9 cellular contexts compared by ENCODE assay signal in the genomic region with DNA sequence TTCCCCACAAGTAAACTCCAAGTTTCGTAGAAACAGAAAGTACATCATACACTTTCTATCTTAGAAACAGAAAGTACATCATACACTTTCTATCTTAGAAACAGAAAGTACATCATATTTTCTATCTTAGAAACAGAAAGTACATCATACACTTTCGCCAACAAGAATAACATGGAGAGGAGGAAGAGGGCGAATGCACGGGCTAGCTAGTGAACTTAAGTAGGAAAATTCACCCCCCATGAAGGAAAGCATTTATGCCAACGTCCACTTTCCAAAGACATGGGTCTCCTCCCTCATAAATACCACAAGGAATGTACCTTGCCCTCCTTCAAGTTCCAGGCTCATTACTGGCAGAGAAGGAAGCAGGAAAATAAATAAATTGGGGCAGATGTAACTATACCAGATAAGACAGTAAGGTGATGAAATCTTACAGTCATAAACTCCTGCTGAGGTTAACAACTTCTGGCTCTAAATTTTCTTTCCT.
DNase-seq lines count a peak whose midpoint lies in the region; ATAC-seq and TF ChIP-seq lines count a peak whose summit lies in the region.
"Had no signal": no experiment of that assay in that cellular context is flagged by ENCODE, and none has a peak within 500 bp of the region (broad histone marks: within the 10 kb centered on the region; RNA-seq: fewer than 3 reads in every experiment).

No MANE protein-coding gene starts in this region.

- peak overlapping the region; percentile 8 to 67 (median 57) for H3K4me3 Mint-ChIP-seq in CD8-positive, alpha-beta memory T cell
- H3K4me3 Mint-ChIP-seq in WTC11 = no peak overlapping the region

- H3K27ac ChIP-seq in CD8-positive, alpha-beta memory T cell (ENCODE audit: low read depth, low read length) = no peak overlapping the region
- H3K27ac ChIP-seq in dorsolateral prefrontal cortex = peak overlapping the region in 9 of 59 donors; percentile 19 to 37 (median 31)
- H3K27ac ChIP-seq: cardiac muscle cell had no signal

- H3K4me1 ChIP-seq in CD8-positive, alpha-beta memory T cell (ENCODE audit: insufficient read depth, low read length) = no peaks in the 10 kb centered on the region

- intact Hi-C loops in dorsolateral prefrontal cortex (cut with DNase I) = no loop called here

- peak; percentile 93 for ATAC-seq in GM19438 (IDR thresholded peaks at IDR 0.05; ENCODE audit: low read depth, unreplicated experiment)
- peak; percentile 99 for ATAC-seq in HG03378 (IDR thresholded peaks at IDR 0.05; ENCODE audit: unreplicated experiment)
- ATAC-seq in WTC11 = no peak

- DNase-seq in CD8-positive, alpha-beta memory T cell = no peak
- DNase-seq in choroid plexus epithelial cell (ENCODE audit: low read depth) = peak; percentile 69
- no peak for DNase-seq in SK-N-DZ (ENCODE audit: low spot score)
- no peak for DNase-seq in NCI-H1694 (lab: John Stamatoyannopoulos, UW)
- DNase-seq in dorsolateral prefrontal cortex = no peak
- DNase-seq in WTC11 (ENCODE audit: low spot score) = no peak

- peaks cover 0 to 14% (median 0%) of the 10 kb centered on the region in 3 donors for H3K36me3 Mint-ChIP-seq in CD8-positive, alpha-beta memory T cell
- H3K36me3 Mint-ChIP-seq in WTC11 = no peaks in the 10 kb centered on the region

- POLR2A ChIA-PET in CD8-positive, alpha-beta memory T cell (lab: Charles Lee) = no interaction called here
- POLR2A ChIA-PET in WTC11 (lab: Charles Lee) = no interaction called here

- H3K4me3 ChIP-seq in CD8-positive, alpha-beta memory T cell (ENCODE audit: low read length) = peak overlapping the region; percentile 27
- peak overlapping the region; percentile 54 for H3K4me3 ChIP-seq in choroid plexus epithelial cell (ENCODE audit: low read depth, low read length)
- H3K4me3 ChIP-seq in dorsolateral prefrontal cortex = no peak overlapping the region
- H3K4me3 ChIP-seq: cardiac muscle cell had no signal

- peak overlapping the region in 7 of 8 donors; percentile 31 to 77 (median 52) for H3K27ac Mint-ChIP-seq in CD8-positive, alpha-beta memory T cell
- no peak overlapping the region for H3K27ac Mint-ChIP-seq in WTC11

- TF ChIP-seq CTCF in choroid plexus epithelial cell (conservative IDR thresholded peaks at IDR 0.05; ENCODE audit: low read depth, low read length) = no peak
- TF ChIP-seq CTCF in dorsolateral prefrontal cortex (IDR thresholded peaks at IDR 0.05 in 54 of 56, conservative IDR thresholded peaks at IDR 0.05 in 2 of 56; ENCODE audit: low read depth in 1 of 56, partially characterized antibody in 56 of 56) = no peak
- no peak for TF ChIP-seq CTCF in WTC11 (IDR thresholded peaks at IDR 0.05)

- peaks cover 0 to 7% (median 2%) of the 10 kb centered on the region in 5 donors for H3K9me3 Mint-ChIP-seq in CD8-positive, alpha-beta memory T cell
- H3K9me3 Mint-ChIP-seq in WTC11 = peaks cover 12% of the 10 kb centered on the region

- H3K27me3 ChIP-seq in CD8-positive, alpha-beta memory T cell (ENCODE audit: insufficient read depth, low read length, poor library complexity, severe bottlenecking) = no peaks in the 10 kb centered on the region
- no peaks in the 10 kb centered on the region for H3K27me3 ChIP-seq in dorsolateral prefrontal cortex
- H3K27me3 ChIP-seq: cardiac muscle cell had no signal

- H3K27me3 Mint-ChIP-seq in CD8-positive, alpha-beta memory T cell = peaks cover 0 to 4% of the 10 kb centered on the region in 2 donors
- H3K27me3 Mint-ChIP-seq in WTC11 (ENCODE audit: low read depth) = no peaks in the 10 kb centered on the region

- peaks cover 16 to 19% (median 17%) of the 10 kb centered on the region in 3 donors for H3K4me1 Mint-ChIP-seq in CD8-positive, alpha-beta memory T cell
- H3K4me1 Mint-ChIP-seq in WTC11 = peaks cover 32% of the 10 kb centered on the region

- H3K9me3 ChIP-seq in CD8-positive, alpha-beta memory T cell (ENCODE audit: low read length) = no peaks in the 10 kb centered on the region

- CTCF ChIA-PET in CD8-positive, alpha-beta memory T cell (lab: Charles Lee) = no interaction called here
- CTCF ChIA-PET in WTC11 (lab: Charles Lee) = no interaction called here

- H3K36me3 ChIP-seq in CD8-positive, alpha-beta memory T cell (ENCODE audit: insufficient read depth, low read length) = no peaks in the 10 kb centered on the region
- H3K36me3 ChIP-seq: cardiac muscle cell had no signal

TF ChIP-seq in WTC11, 78 proteins besides CTCF, POLR2A, EP300 and RAD21:
- TF ChIP-seq NR1H2 (CRISPR knock-in tag; IDR thresholded peaks at IDR 0.05) (no peak), NFYB (CRISPR knock-in tag; conservative IDR thresholded peaks at IDR 0.05; ENCODE audit: low read depth) (no peak), OVOL2 (CRISPR knock-in tag; IDR thresholded peaks at IDR 0.05; ENCODE audit: borderline replicate concordance) (no peak), FOXP1 (CRISPR knock-in tag; IDR thresholded peaks at IDR 0.05; ENCODE audit: borderline replicate concordance) (no peak)
- TF ChIP-seq, protein P1, sequence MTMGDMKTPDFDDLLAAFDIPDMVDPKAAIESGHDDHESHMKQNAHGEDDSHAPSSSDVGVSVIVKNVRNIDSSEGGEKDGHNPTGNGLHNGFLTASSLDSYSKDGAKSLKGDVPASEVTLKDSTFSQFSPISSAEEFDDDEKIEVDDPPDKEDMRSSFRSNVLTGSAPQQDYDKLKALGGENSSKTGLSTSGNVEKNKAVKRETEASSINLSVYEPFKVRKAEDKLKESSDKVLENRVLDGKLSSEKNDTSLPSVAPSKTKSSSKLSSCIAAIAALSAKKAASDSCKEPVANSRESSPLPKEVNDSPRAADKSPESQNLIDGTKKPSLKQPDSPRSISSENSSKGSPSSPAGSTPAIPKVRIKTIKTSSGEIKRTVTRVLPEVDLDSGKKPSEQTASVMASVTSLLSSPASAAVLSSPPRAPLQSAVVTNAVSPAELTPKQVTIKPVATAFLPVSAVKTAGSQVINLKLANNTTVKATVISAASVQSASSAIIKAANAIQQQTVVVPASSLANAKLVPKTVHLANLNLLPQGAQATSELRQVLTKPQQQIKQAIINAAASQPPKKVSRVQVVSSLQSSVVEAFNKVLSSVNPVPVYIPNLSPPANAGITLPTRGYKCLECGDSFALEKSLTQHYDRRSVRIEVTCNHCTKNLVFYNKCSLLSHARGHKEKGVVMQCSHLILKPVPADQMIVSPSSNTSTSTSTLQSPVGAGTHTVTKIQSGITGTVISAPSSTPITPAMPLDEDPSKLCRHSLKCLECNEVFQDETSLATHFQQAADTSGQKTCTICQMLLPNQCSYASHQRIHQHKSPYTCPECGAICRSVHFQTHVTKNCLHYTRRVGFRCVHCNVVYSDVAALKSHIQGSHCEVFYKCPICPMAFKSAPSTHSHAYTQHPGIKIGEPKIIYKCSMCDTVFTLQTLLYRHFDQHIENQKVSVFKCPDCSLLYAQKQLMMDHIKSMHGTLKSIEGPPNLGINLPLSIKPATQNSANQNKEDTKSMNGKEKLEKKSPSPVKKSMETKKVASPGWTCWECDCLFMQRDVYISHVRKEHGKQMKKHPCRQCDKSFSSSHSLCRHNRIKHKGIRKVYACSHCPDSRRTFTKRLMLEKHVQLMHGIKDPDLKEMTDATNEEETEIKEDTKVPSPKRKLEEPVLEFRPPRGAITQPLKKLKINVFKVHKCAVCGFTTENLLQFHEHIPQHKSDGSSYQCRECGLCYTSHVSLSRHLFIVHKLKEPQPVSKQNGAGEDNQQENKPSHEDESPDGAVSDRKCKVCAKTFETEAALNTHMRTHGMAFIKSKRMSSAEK (CRISPR knock-in tag; IDR thresholded peaks at IDR 0.05; ENCODE audit: borderline replicate concordance) = no peak
- TF ChIP-seq, protein P2, sequence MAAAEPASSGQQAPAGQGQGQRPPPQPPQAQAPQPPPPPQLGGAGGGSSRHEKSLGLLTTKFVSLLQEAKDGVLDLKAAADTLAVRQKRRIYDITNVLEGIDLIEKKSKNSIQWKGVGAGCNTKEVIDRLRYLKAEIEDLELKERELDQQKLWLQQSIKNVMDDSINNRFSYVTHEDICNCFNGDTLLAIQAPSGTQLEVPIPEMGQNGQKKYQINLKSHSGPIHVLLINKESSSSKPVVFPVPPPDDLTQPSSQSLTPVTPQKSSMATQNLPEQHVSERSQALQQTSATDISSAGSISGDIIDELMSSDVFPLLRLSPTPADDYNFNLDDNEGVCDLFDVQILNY (CRISPR knock-in tag; IDR thresholded peaks at IDR 0.05) = no peak
- TF ChIP-seq, protein P3, sequence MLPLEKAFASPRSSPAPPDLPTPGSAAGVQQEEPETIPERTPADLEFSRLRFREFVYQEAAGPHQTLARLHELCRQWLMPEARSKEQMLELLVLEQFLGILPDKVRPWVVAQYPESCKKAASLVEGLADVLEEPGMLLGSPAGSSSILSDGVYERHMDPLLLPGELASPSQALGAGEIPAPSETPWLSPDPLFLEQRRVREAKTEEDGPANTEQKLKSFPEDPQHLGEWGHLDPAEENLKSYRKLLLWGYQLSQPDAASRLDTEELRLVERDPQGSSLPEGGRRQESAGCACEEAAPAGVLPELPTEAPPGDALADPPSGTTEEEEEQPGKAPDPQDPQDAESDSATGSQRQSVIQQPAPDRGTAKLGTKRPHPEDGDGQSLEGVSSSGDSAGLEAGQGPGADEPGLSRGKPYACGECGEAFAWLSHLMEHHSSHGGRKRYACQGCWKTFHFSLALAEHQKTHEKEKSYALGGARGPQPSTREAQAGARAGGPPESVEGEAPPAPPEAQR (CRISPR knock-in tag; IDR thresholded peaks at IDR 0.05) = no peak
- TF ChIP-seq, protein P4, sequence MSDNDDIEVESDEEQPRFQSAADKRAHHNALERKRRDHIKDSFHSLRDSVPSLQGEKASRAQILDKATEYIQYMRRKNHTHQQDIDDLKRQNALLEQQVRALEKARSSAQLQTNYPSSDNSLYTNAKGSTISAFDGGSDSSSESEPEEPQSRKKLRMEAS (CRISPR knock-in tag; IDR thresholded peaks at IDR 0.05) = no peak

Comparison
In these comparisons a context has a peak if more than half of its experiments do, and no peak if none do; other contexts are left out.
1. H3K4me3 ChIP-seq: peak in CD8-positive, alpha-beta memory T cell (single experiment) and choroid plexus epithelial cell (single experiment); none in dorsolateral prefrontal cortex (0 of 59).